In the genomic region with DNA sequence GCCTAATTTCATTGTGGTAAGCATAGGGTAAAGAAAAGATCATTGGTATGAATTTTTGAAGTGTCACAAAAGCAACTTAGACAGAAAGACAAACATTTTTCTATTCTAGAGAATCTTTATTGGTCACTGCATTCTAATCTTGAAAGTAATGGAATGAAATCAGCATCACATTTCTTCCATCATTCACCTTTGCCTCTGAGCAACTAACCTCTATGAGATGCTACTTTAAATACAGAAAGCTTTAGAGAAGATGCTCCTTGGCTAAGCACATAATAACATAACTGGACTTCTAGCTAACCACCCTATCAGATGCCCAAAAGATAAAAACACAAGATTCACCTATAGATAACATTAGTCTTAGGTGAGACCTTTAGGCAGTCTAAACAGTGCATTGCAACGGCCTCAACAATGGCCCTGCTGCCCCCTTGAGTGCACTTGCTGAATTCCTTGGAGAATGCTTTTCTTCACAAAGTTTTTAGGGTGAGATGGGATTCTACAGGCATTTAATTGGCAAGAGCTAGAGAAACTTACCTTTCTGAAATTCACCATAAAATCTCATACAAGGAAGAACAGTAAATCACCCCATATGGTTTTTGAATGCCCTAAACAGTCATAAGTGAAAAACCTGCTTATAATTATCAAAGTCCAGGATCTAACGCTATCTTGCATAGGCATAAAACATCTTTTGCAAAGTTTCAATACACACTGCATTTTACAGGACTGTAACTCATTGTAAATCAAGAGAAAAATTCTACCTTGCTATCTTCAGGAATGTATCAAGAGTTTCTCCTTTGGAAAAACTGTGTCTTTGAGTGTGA, we compare ENCODE assay signal across 8 cellular contexts.
A peak's percentile ranks its signal among the peaks of the same experiment; 100 is the strongest.
DNase-seq lines count a peak whose midpoint lies in the region; ATAC-seq, FAIRE-seq and TF ChIP-seq lines count a peak whose summit lies in the region.

No MANE protein-coding gene starts in this region.

- H3K4me3 ChIP-seq in keratinocyte (ENCODE audit: control insufficient read depth in 2 of 3, extremely low read depth in 1 of 3, insufficient read depth in 2 of 3, low read depth in 1 of 3, low read length in 3 of 3): no peak overlapping the region

- no peak overlapping the region for H2AFZ ChIP-seq in keratinocyte (ENCODE audit: control insufficient read depth, low read length)

- peak; percentile 58 to 79 (median 73) for TF ChIP-seq CTCF in keratinocyte (optimal IDR thresholded peaks at IDR 0.05 in 1 of 3, IDR thresholded peaks at IDR 0.05 in 1 of 3, conservative IDR thresholded peaks at IDR 0.05 in 1 of 3; ENCODE audit: extremely low read depth in 1 of 3, insufficient read depth in 2 of 3, low read length in 3 of 3)

- FAIRE-seq in keratinocyte (lab: Jason Lieb, UNC): no peak

- H3K4me2 ChIP-seq in keratinocyte (ENCODE audit: control insufficient read depth, extremely low read depth, insufficient read depth, low read depth, low read length): no peak overlapping the region

- no peaks in the 10 kb centered on the region for H3K9me3 ChIP-seq in keratinocyte (ENCODE audit: control insufficient read depth, low read depth, low read length)

- H3K9me1 ChIP-seq in keratinocyte (ENCODE audit: control insufficient read depth, extremely low read depth, insufficient read depth, low read length): no peaks in the 10 kb centered on the region

- no peaks in the 10 kb centered on the region for H3K27me3 ChIP-seq in keratinocyte (ENCODE audit: control insufficient read depth, extremely low read depth, insufficient read depth, low read length)

- ATAC-seq in HG02885 (IDR thresholded peaks at IDR 0.05; ENCODE audit: poor library complexity, unreplicated experiment) (peak; percentile 60), HG02938 (IDR thresholded peaks at IDR 0.05; ENCODE audit: unreplicated experiment) (no peak), GM21528 (IDR thresholded peaks at IDR 0.05; ENCODE audit: low FRiP score, unreplicated experiment) (no peak)

- H4K20me1 ChIP-seq in keratinocyte (ENCODE audit: control insufficient read depth, extremely low read depth, insufficient read depth, low read length): no peaks in the 10 kb centered on the region

- dilution Hi-C loops in keratinocyte (cut with MboI; ENCODE audit: extremely low pct_ligation_motif_present, low sequenced_read_pairs): no loop called here

- DNase-seq in ELF-1 (ENCODE audit: low read depth, low spot score) (peak; percentile 18), SKM-1 treated with dmso at 0.1 percent for 144 hours (lab: John Stamatoyannopoulos, UW; ENCODE audit: unreplicated experiment) (peak; percentile 6), keratinocyte (ENCODE audit: low read depth, low spot score) (no peak), AG20443 (ENCODE audit: low spot score) (no peak), germinal center (ENCODE audit: low spot score) (no peak)

- no peak overlapping the region for H3K9ac ChIP-seq in keratinocyte (ENCODE audit: control insufficient read depth, extremely low read depth, insufficient read depth, low read length)

- H3K36me3 ChIP-seq in keratinocyte (ENCODE audit: control insufficient read depth in 2 of 2, extremely low read depth in 1 of 2, insufficient read depth in 2 of 2, low read length in 2 of 2): no peaks in the 10 kb centered on the region

- H3K4me1 ChIP-seq in keratinocyte (ENCODE audit: control insufficient read depth, extremely low read depth, insufficient read depth, low read length): no peaks in the 10 kb centered on the region

- H3K27ac ChIP-seq in keratinocyte (ENCODE audit: control insufficient read depth, insufficient read depth, low read length): no peak overlapping the region

- H3K79me2 ChIP-seq in keratinocyte (ENCODE audit: control insufficient read depth, insufficient read depth, low read length): no peaks in the 10 kb centered on the region

Comparison
In these comparisons a context has a peak if more than half of its experiments do, and no peak if none do; other contexts are left out.
1. DNase-seq: peak in ELF-1 (single experiment) and SKM-1 treated with dmso at 0.1 percent for 144 hours (single experiment); none in keratinocyte (single experiment), AG20443 (single experiment) and germinal center (single experiment).